35 cellular contexts compared by ENCODE assay signal in the genomic region with DNA sequence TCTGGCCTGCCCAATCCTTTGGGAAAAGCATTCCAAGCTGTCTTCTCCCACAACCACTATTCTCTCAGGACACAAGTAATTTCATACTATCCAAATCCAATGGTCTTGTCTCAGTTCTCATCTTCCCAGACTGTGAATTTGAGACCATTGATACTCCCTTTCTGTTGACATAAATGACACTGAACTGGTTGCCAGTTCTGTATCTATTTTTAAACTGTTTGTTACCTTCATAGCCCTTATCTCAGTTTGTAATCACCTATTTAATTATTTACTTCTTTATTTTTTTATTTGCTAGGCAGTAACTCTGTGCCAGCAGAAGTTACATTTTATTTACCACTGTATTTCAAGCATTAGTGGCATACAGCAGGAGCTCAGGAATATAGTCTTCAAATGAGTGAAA. TPM values are rescaled to one million over a fixed set of nuclear protein-coding genes. Genes with fewer than 3 reads are reported as not detected.
"Had no signal": no experiment of that assay in that cellular context is flagged by ENCODE, and none has a peak within 500 bp of the region (broad histone marks: within the 10 kb centered on the region; RNA-seq: fewer than 3 reads in every experiment).

No MANE protein-coding gene starts in this region.

- H3K4me3 ChIP-seq: cardiac muscle cell, K562 had no signal

- H3K27me3 ChIP-seq: cardiac muscle cell had no signal

- H3K9me3 Mint-ChIP-seq: activated CD4-positive, alpha-beta memory T cell treated with anti-CD3 and anti-CD28 coated beads, Interleukin-2, amount 10 ng/mL, durations not matched to agents 7 days and 5 days; activated naive CD4-positive, alpha-beta T cell treated with anti-CD3 and anti-CD28 coated beads, Interleukin-2, amount 10 ng/mL, durations not matched to agents 7 days and 5 days; activated naive CD8-positive, alpha-beta T cell treated with anti-CD3 and anti-CD28 coated beads, Interleukin-2, amount 50 U/mL, for 24 hours; T-cell had no signal

- H3K4me3 Mint-ChIP-seq: activated CD4-positive, alpha-beta memory T cell treated with anti-CD3 and anti-CD28 coated beads, Interleukin-2, amount 10 ng/mL, durations not matched to agents 7 days and 5 days; activated CD8-positive, alpha-beta memory T cell treated with anti-CD3 and anti-CD28 coated beads, Interleukin-2, amount 10 ng/mL, durations not matched to agents 7 days and 5 days; activated naive CD4-positive, alpha-beta T cell treated with anti-CD3 and anti-CD28 coated beads, Interleukin-2, amount 10 ng/mL, durations not matched to agents 7 days and 5 days; activated naive CD8-positive, alpha-beta T cell; activated naive CD8-positive, alpha-beta T cell treated with anti-CD3 and anti-CD28 coated beads, Interleukin-2, amount 50 U/mL, for 24 hours; T-cell; T-helper 17 cell had no signal

- H3K27me3 Mint-ChIP-seq: activated CD4-positive, alpha-beta memory T cell treated with anti-CD3 and anti-CD28 coated beads, Interleukin-2, amount 10 ng/mL, durations not matched to agents 7 days and 5 days; activated CD8-positive, alpha-beta memory T cell treated with anti-CD3 and anti-CD28 coated beads, Interleukin-2, amount 10 ng/mL, durations not matched to agents 7 days and 5 days; activated naive CD4-positive, alpha-beta T cell treated with anti-CD3 and anti-CD28 coated beads, Interleukin-2, amount 10 ng/mL, durations not matched to agents 7 days and 5 days; activated naive CD8-positive, alpha-beta T cell; activated naive CD8-positive, alpha-beta T cell treated with anti-CD3 and anti-CD28 coated beads, Interleukin-2, amount 50 U/mL, for 24 hours; T-cell; T-helper 17 cell had no signal

- FAIRE-seq: K562 had no signal

- ATAC-seq: activated CD8-positive, alpha-beta memory T cell treated with anti-CD3 and anti-CD28 coated beads, Interleukin-2, amount 10 ng/mL, durations not matched to agents 7 days and 5 days; activated naive CD8-positive, alpha-beta T cell treated with anti-CD3 and anti-CD28 coated beads, Interleukin-2, amount 50 U/mL, for 24 hours; K562; Panc1; Right ventricle myocardium inferior; SK-N-SH treated with all-trans-retinoic acid at 6 μM for 48 hours; T-cell; T-helper 17 cell had no signal

- H3K27ac Mint-ChIP-seq: activated CD4-positive, alpha-beta memory T cell treated with anti-CD3 and anti-CD28 coated beads, Interleukin-2, amount 10 ng/mL, durations not matched to agents 7 days and 5 days; activated CD8-positive, alpha-beta memory T cell treated with anti-CD3 and anti-CD28 coated beads, Interleukin-2, amount 10 ng/mL, durations not matched to agents 7 days and 5 days; activated naive CD4-positive, alpha-beta T cell treated with anti-CD3 and anti-CD28 coated beads, Interleukin-2, amount 10 ng/mL, durations not matched to agents 7 days and 5 days; activated naive CD8-positive, alpha-beta T cell; activated naive CD8-positive, alpha-beta T cell treated with anti-CD3 and anti-CD28 coated beads, Interleukin-2, amount 50 U/mL, for 24 hours; T-cell had no signal

- DNase-seq: activated CD4-positive, alpha-beta memory T cell treated with anti-CD3 and anti-CD28 coated beads, Interleukin-2, amount 10 ng/mL, durations not matched to agents 7 days and 5 days; activated CD4-positive, alpha-beta T cell treated with anti-CD3 and anti-CD28 coated beads for 1 hour; activated CD4-positive, alpha-beta T cell treated with anti-CD3 and anti-CD28 coated beads for 48 hours; activated CD4-positive, CD25-positive, alpha-beta regulatory T cell; activated CD8-positive, alpha-beta memory T cell treated with anti-CD3 and anti-CD28 coated beads for 24 hours; activated CD8-positive, alpha-beta memory T cell treated with anti-CD3 and anti-CD28 coated beads, Interleukin-2, amount 10 ng/mL, durations not matched to agents 7 days and 5 days; activated CD8-positive, alpha-beta memory T cell treated with anti-CD3 and anti-CD28 coated beads, Interleukin-2, amount 50 U/mL, for 48 hours; activated effector memory CD4-positive, alpha-beta T cell treated with Interleukin-2 at 50 U/mL for 16 hours; activated naive CD4-positive, alpha-beta T cell treated with anti-CD3 and anti-CD28 coated beads, Interleukin-2, amount 10 ng/mL, durations not matched to agents 7 days and 5 days; activated naive CD8-positive, alpha-beta T cell treated with anti-CD3 and anti-CD28 coated beads, Interleukin-2, amount 50 U/mL, for 24 hours; activated T-cell treated with anti-CD3 and anti-CD28 coated beads, Interleukin-2, amount 50 U/mL, for 48 hours; anterior cingulate cortex; NCI-H1105; NCI-H1417 treated with DMSO at 0.1 percent for 48 hours; NCI-H187 treated with DMSO at 0.1 percent for 48 hours; NCI-H2081; NCI-H2171 treated with DMSO at 0.1 percent for 48 hours; NCI-H2227 treated with DMSO at 0.1 percent for 48 hours; NCI-H446; NCI-H510A treated with DMSO at 0.1 percent for 48 hours; NCI-H526 treated with DMSO at 0.1 percent for 48 hours; NCI-H774; SIG-M5; T-cell; T-helper 17 cell; WERI-Rb-1 had no signal

- H3K27ac ChIP-seq: cardiac muscle cell, RWPE1, WERI-Rb-1 had no signal

- H3K36me3 ChIP-seq: cardiac muscle cell, WERI-Rb-1 had no signal

RNA-seq across cellular contexts. Expression of a gene that starts 59.4 kb away (rescaled TPM):
- total RNA-seq: activated CD4-positive, alpha-beta memory T cell treated with anti-CD3 and anti-CD28 coated beads, Interleukin-2, amount 10 ng/mL, durations not matched to agents 7 days and 5 days; activated CD8-positive, alpha-beta memory T cell treated with anti-CD3 and anti-CD28 coated beads, Interleukin-2, amount 10 ng/mL, durations not matched to agents 7 days and 5 days; cardiac muscle cell; K562; MCF 10A; Right ventricle myocardium inferior; SK-MEL-5; T-cell; T-helper 17 cell had no signal
- polyA plus RNA-seq: cardiac muscle cell, K562 had no signal
